1 cellular context compared by ENCODE assay signal in genomic region chr15:48855501-48856440, GRCh38.
TF ChIP-seq lines count a peak whose summit lies in the region.

No MANE protein-coding gene starts in this region.

TF ChIP-seq in SK-N-SH, 30 proteins besides CTCF, POLR2A, EP300 and RAD21 (continued from another document):
- TF ChIP-seq IRF3 (IDR thresholded peaks at IDR 0.05; ENCODE audit: low read depth, low read length) = no peak
- no peak for TF ChIP-seq FOXM1 (IDR thresholded peaks at IDR 0.05; ENCODE audit: low read depth)
- TF ChIP-seq FOSL2 (IDR thresholded peaks at IDR 0.05; ENCODE audit: borderline replicate concordance, low read depth) = no peak
- no peak for TF ChIP-seq MXI1 (IDR thresholded peaks at IDR 0.05; ENCODE audit: low read depth, low read length)
